1 cellular context compared by ENCODE assay signal in genomic region chr17:16589097-16589969, GRCh38.
TF ChIP-seq lines count a peak whose summit lies in the region.

No MANE protein-coding gene starts in this region.

TF ChIP-seq in HepG2, 621 proteins besides CTCF, POLR2A, EP300 and RAD21 (continued from another document):
- TF ChIP-seq PRDM15 (CRISPR knock-in tag; IDR thresholded peaks at IDR 0.05) = no peak
- TF ChIP-seq ZNF235 (CRISPR knock-in tag; IDR thresholded peaks at IDR 0.05; ENCODE audit: borderline replicate concordance) = no peak
- TF ChIP-seq ZSCAN12 (CRISPR knock-in tag; IDR thresholded peaks at IDR 0.05) = no peak
- TF ChIP-seq PAXIP1 (CRISPR knock-in tag; conservative IDR thresholded peaks at IDR 0.05) = no peak
- TF ChIP-seq KMT2A (CRISPR knock-in tag; IDR thresholded peaks at IDR 0.05) = peak; percentile 44; the same call in 1 of the 2 replicates
- TF ChIP-seq ZNF530 (CRISPR knock-in tag; IDR thresholded peaks at IDR 0.05; ENCODE audit: low read depth) = no peak
- no peak for TF ChIP-seq TCF7L2 (IDR thresholded peaks at IDR 0.05; ENCODE audit: low read depth, low read length)
- TF ChIP-seq MLX (CRISPR knock-in tag; IDR thresholded peaks at IDR 0.05) = no peak
- no peak for TF ChIP-seq HHEX (CRISPR knock-in tag; IDR thresholded peaks at IDR 0.05)
- TF ChIP-seq HNF4A (CRISPR knock-in tag; IDR thresholded peaks at IDR 0.05) = no peak
- no peak for TF ChIP-seq ZFP62 (CRISPR knock-in tag; IDR thresholded peaks at IDR 0.05)
- TF ChIP-seq SRSF1 (optimal IDR thresholded peaks at IDR 0.05; ENCODE audit: low read depth, low read length) = peak; percentile 59
- TF ChIP-seq ZFX (CRISPR knock-in tag; IDR thresholded peaks at IDR 0.05; ENCODE audit: low read depth) = peak; percentile 74
- no peak; the same call in 1 of the 2 replicates for TF ChIP-seq CAMTA2 (CRISPR knock-in tag; IDR thresholded peaks at IDR 0.05; ENCODE audit: borderline replicate concordance)
- TF ChIP-seq FOXP1 (IDR thresholded peaks at IDR 0.05) = no peak
- TF ChIP-seq FOXP1 (CRISPR knock-in tag; IDR thresholded peaks at IDR 0.05) = no peak
- TF ChIP-seq HOXA5 (CRISPR knock-in tag; IDR thresholded peaks at IDR 0.05) = peak; percentile 19; the same call in 1 of the 2 replicates
- TF ChIP-seq PATZ1 (CRISPR knock-in tag; IDR thresholded peaks at IDR 0.05) = no peak
- no peak for TF ChIP-seq ZC3H4 (CRISPR knock-in tag; IDR thresholded peaks at IDR 0.05; ENCODE audit: borderline replicate concordance)
- no peak; the same call in none of the 2 replicates for TF ChIP-seq SALL2 (CRISPR knock-in tag; IDR thresholded peaks at IDR 0.05)
- TF ChIP-seq NR2F2 (IDR thresholded peaks at IDR 0.05; ENCODE audit: borderline replicate concordance, low read depth) = no peak
- TF ChIP-seq DDIT3 (CRISPR knock-in tag; IDR thresholded peaks at IDR 0.05) = no peak
- TF ChIP-seq SUZ12 (IDR thresholded peaks at IDR 0.05; ENCODE audit: low read depth, low read length) = no peak
- TF ChIP-seq ZSCAN31 (CRISPR knock-in tag; IDR thresholded peaks at IDR 0.05; ENCODE audit: low read depth) = 0 out of 2 replicates have a peak, but pooled peaks have one; percentile 48
- TF ChIP-seq ZNF766 (CRISPR knock-in tag; IDR thresholded peaks at IDR 0.05; ENCODE audit: borderline replicate concordance) = no peak
- TF ChIP-seq SP4 (CRISPR knock-in tag; IDR thresholded peaks at IDR 0.05) = no peak
- TF ChIP-seq RBAK (CRISPR knock-in tag; IDR thresholded peaks at IDR 0.05) = no peak
- no peak for TF ChIP-seq ZNF282 (IDR thresholded peaks at IDR 0.05; ENCODE audit: partially characterized antibody)
- TF ChIP-seq ZNF280D (CRISPR knock-in tag; IDR thresholded peaks at IDR 0.05) = 0 out of 2 replicates have a peak, but pooled peaks have one; percentile 43
- no peak for TF ChIP-seq GTF2F1 (IDR thresholded peaks at IDR 0.05; ENCODE audit: low read length)
- no peak for TF ChIP-seq ZNF678 (CRISPR knock-in tag; IDR thresholded peaks at IDR 0.05)
- no peak for TF ChIP-seq GLMP (CRISPR knock-in tag; IDR thresholded peaks at IDR 0.05; ENCODE audit: borderline replicate concordance)
- TF ChIP-seq MXD3 (CRISPR knock-in tag; IDR thresholded peaks at IDR 0.05) = peak; percentile 82; the same call in 1 of the 2 replicates
- no peak for TF ChIP-seq ZNF3 (CRISPR knock-in tag; IDR thresholded peaks at IDR 0.05)
- TF ChIP-seq TEF (CRISPR knock-in tag; IDR thresholded peaks at IDR 0.05) = no peak
- TF ChIP-seq HCFC1 (IDR thresholded peaks at IDR 0.05; ENCODE audit: low read depth, low read length) = no peak
- TF ChIP-seq FOXO4 (CRISPR knock-in tag; conservative IDR thresholded peaks at IDR 0.05) = 0 out of 2 replicates have a peak, but pooled peaks have one; percentile 85
- TF ChIP-seq PCBP1 (IDR thresholded peaks at IDR 0.05; ENCODE audit: borderline replicate concordance, low read depth, low read length) = 0 out of 2 replicates have a peak, but pooled peaks have one; percentile 34
- TF ChIP-seq HIVEP1 (CRISPR knock-in tag; IDR thresholded peaks at IDR 0.05) = peak; percentile 25; the same call in 1 of the 2 replicates
- TF ChIP-seq WIZ (CRISPR knock-in tag; IDR thresholded peaks at IDR 0.05) = no peak
